8 cellular contexts compared by ENCODE assay signal in genomic region chr20:17525650-17526049, GRCh38. TPM values are rescaled to one million over a fixed set of nuclear protein-coding genes. Genes with fewer than 3 reads are reported as not detected.
DNase-seq lines count a peak whose midpoint lies in the region; ATAC-seq and TF ChIP-seq lines count a peak whose summit lies in the region.

No MANE protein-coding gene starts in this region.

- peak; percentile 47 for ATAC-seq in HG02678 (IDR thresholded peaks at IDR 0.05; ENCODE audit: unreplicated experiment)
- ATAC-seq in GM19452 (IDR thresholded peaks at IDR 0.05; ENCODE audit: unreplicated experiment): no peak

- DNase-seq in DMS 273 treated with DMSO at 0.1 percent for 48 hours (lab: John Stamatoyannopoulos, UW): peak; percentile 11
- DNase-seq in NCI-H82 (lab: John Stamatoyannopoulos, UW): peak; percentile 69
- DNase-seq in fibroblast of pulmonary artery (ENCODE audit: low read depth): peak; percentile 45
- no peak for DNase-seq in posterior vena cava (ENCODE audit: low spot score)
- no peak for DNase-seq in NOMO-1 treated with dmso at 0.1 percent for 144 hours (lab: John Stamatoyannopoulos, UW; ENCODE audit: unreplicated experiment)
- no peak for DNase-seq in stimulated activated naive CD4-positive, alpha-beta T cell treated with Interleukin-2 at 50 U/mL for 16 hours (lab: John Stamatoyannopoulos, UW)

- intact Hi-C loops in posterior vena cava (cut with DNase I): no loop called here

- H3K4me3 ChIP-seq in fibroblast of pulmonary artery (replicated peaks; ENCODE audit: low read depth, low read length): no peak overlapping the region

- no peak for TF ChIP-seq CTCF in fibroblast of pulmonary artery (IDR thresholded peaks at IDR 0.05; ENCODE audit: low read length, missing control alignments)

RNA-seq across cellular contexts. Expression of gene BFSP1, which starts 5.5 kb away (rescaled TPM):
- under 1 TPM; 0.67 to 0.93 TPM for total RNA-seq in posterior vena cava

RNA-seq across cellular contexts. Expression of gene DSTN, which starts 44.2 kb away (rescaled TPM):
- 1,000 to 10,000 TPM; 1,245 to 1,338 TPM for total RNA-seq in posterior vena cava

Comparison
In these comparisons a context has a peak if more than half of its experiments do, and no peak if none do; other contexts are left out.
1. DNase-seq: peak in DMS 273 treated with DMSO at 0.1 percent for 48 hours (single experiment), NCI-H82 (single experiment) and fibroblast of pulmonary artery (single experiment); none in posterior vena cava (single experiment), NOMO-1 treated with dmso at 0.1 percent for 144 hours (single experiment) and stimulated activated naive CD4-positive, alpha-beta T cell treated with Interleukin-2 at 50 U/mL for 16 hours (single experiment).